Comparison of ENCODE assay signal across 8 cellular contexts in the genomic region with DNA sequence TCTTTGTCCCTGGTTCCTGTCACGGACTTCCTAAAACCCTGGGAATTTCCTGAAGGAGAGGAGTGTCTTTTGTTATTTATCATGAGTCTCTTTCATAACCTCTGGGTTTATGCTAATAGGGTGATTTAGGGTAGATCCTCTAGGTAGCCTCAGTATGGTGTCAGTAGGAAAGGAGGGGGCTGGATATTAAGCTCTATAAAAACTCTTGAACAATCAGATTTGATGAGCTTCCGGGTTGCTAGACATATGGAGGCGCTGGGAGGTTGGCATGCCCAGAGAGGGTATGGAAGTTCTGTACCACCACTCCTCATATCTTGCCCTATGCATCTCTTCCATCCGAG. TPM values are rescaled to one million over a fixed set of nuclear protein-coding genes. Genes with fewer than 3 reads are reported as not detected.
DNase-seq lines count a peak whose midpoint lies in the region; ATAC-seq, FAIRE-seq and TF ChIP-seq lines count a peak whose summit lies in the region.

No MANE protein-coding gene starts in this region.

- peak overlapping the region; percentile 65 for H3K4me3 ChIP-seq in left ventricle myocardium inferior
- peak overlapping the region; percentile 71 for H3K4me3 ChIP-seq in coronary artery
- H3K4me3 ChIP-seq in mucosa of descending colon: no peak overlapping the region
- H3K4me3 ChIP-seq in aorta (ENCODE audit: low read length in 2 of 2): peak overlapping the region; percentile 8 to 18
- H3K4me3 ChIP-seq in small intestine (ENCODE audit: low read depth in 1 of 2, low read length in 2 of 2): no peak overlapping the region

- H3K9me3 ChIP-seq in left ventricle myocardium inferior (replicated peaks) (no peaks in the 10 kb centered on the region), mucosa of descending colon (no peaks in the 10 kb centered on the region), aorta (ENCODE audit: control insufficient read depth, low read length) (no peaks in the 10 kb centered on the region), small intestine (ENCODE audit: control insufficient read depth, low read depth) (no peaks in the 10 kb centered on the region)

- H3K36me3 ChIP-seq in left ventricle myocardium inferior: no peaks in the 10 kb centered on the region
- H3K36me3 ChIP-seq in mucosa of descending colon (ENCODE audit: low read depth): no peaks in the 10 kb centered on the region
- no peaks in the 10 kb centered on the region for H3K36me3 ChIP-seq in aorta (ENCODE audit: control insufficient read depth in 1 of 2, insufficient read depth in 2 of 2, low read length in 1 of 2)
- no peaks in the 10 kb centered on the region for H3K36me3 ChIP-seq in small intestine (ENCODE audit: control insufficient read depth in 2 of 2, insufficient read depth in 2 of 2, low read length in 2 of 2)

- intact Hi-C loops in left ventricle myocardium inferior (cut with micrococcal nuclease): no loop called here
- intact Hi-C loops in Right ventricle myocardium inferior (cut with DNase I): no loop called here
- intact Hi-C loops in mucosa of descending colon (cut with DNase I, micrococcal nuclease): no loop called here
- intact Hi-C loops in aorta (cut with DNase I): no loop called here

- H3K4me1 ChIP-seq in left ventricle myocardium inferior (peaks cover 12% of the 10 kb centered on the region), mucosa of descending colon (ENCODE audit: low read depth) (peaks cover 7% of the 10 kb centered on the region), aorta (ENCODE audit: control insufficient read depth in 1 of 2, insufficient read depth in 2 of 2, low read length in 2 of 2) (no peaks in the 10 kb centered on the region), small intestine (ENCODE audit: control insufficient read depth in 2 of 2, insufficient read depth in 1 of 2, low read depth in 1 of 2, low read length in 1 of 2) (no peaks in the 10 kb centered on the region)

- no peaks in the 10 kb centered on the region for H3K27me3 ChIP-seq in left ventricle myocardium inferior (ENCODE audit: low read depth)
- H3K27me3 ChIP-seq in aorta (ENCODE audit: control insufficient read depth in 1 of 2, insufficient read depth in 2 of 2, low read length in 1 of 2): no peaks in the 10 kb centered on the region
- no peaks in the 10 kb centered on the region for H3K27me3 ChIP-seq in small intestine (ENCODE audit: control insufficient read depth in 2 of 2, insufficient read depth in 2 of 2, low read length in 2 of 2)

- 59 to 65% methylated on average over 4 of the region's 4 CpGs for WGBS in aorta, 2 donors
- 53 to 62% (median 61%) methylated on average over 4 of the region's 4 CpGs for WGBS in small intestine, 3 donors

- H3K27ac ChIP-seq in left ventricle myocardium inferior (replicated peaks) (peak overlapping the region; percentile 33), coronary artery (no peak overlapping the region), aorta (ENCODE audit: low read depth in 1 of 2, low read length in 2 of 2) (no peak overlapping the region), small intestine (ENCODE audit: low read depth in 1 of 2, low read length in 1 of 2) (peak overlapping the region in 1 of 2 donors; percentile 50)

- TF ChIP-seq CTCF in left ventricle myocardium inferior (IDR thresholded peaks at IDR 0.05; ENCODE audit: borderline replicate concordance) (no peak), coronary artery (IDR thresholded peaks at IDR 0.05) (no peak), mucosa of descending colon (IDR thresholded peaks at IDR 0.05) (no peak)

- DNase-seq in left ventricle myocardium inferior (no peak), Right ventricle myocardium inferior (ENCODE audit: missing footprints) (no peak), coronary artery (ENCODE audit: low spot score) (no peak), mucosa of descending colon (no peak), aorta (no peak), NCI-H526 treated with DMSO at 0.1 percent for 48 hours (lab: John Stamatoyannopoulos, UW) (no peak), NCI-H2196 treated with DMSO at 0.1 percent for 48 hours (lab: John Stamatoyannopoulos, UW; ENCODE audit: unreplicated experiment) (no peak), small intestine (no peak)

- no peak for FAIRE-seq in small intestine (lab: Jason Lieb, UNC)

- no peak for ATAC-seq in Right ventricle myocardium inferior
- peak; percentile 10 for ATAC-seq in mucosa of descending colon
- ATAC-seq in aorta (ENCODE audit: low FRiP score): no peak

RNA-seq across cellular contexts. Expression of gene PTBP3, which starts 15.5 kb away (rescaled TPM):
- total RNA-seq in left ventricle myocardium inferior (12.7 TPM), Right ventricle myocardium inferior (21.0 TPM), mucosa of descending colon (100 to 1,000 TPM in 2 of 3 donors, 10 to 100 TPM in 1; 69.3 to 132 (median 125) TPM), aorta (10 to 100 TPM; 39.6 to 74.1 TPM)
- polyA plus RNA-seq in aorta (10 to 100 TPM in 1 of 2 donors, 1 to 10 TPM in 1; 5.2 to 12.9 TPM), small intestine (10 to 100 TPM; 19.7 to 28.9 (median 22.4) TPM)

RNA-seq across cellular contexts. Expression of gene HSDL2, which starts 30.9 kb away (rescaled TPM):
- total RNA-seq in left ventricle myocardium inferior (234 TPM), Right ventricle myocardium inferior (270 TPM), mucosa of descending colon (10 to 100 TPM; 35.7 to 40.8 (median 38.1) TPM), aorta (10 to 100 TPM; 30.4 to 42.0 TPM)
- polyA plus RNA-seq in aorta (10 to 100 TPM; 27.6 to 37.6 TPM), small intestine (10 to 100 TPM; 30.8 to 48.1 (median 32.2) TPM)

Comparison
In these comparisons a context has a peak if more than half of its experiments do, and no peak if none do; other contexts are left out.
1. H3K4me3 ChIP-seq: peak in left ventricle myocardium inferior (single experiment), coronary artery (single experiment) and aorta (2 of 2); none in mucosa of descending colon (single experiment) and small intestine (0 of 2).